8 cellular contexts compared by ENCODE assay signal in genomic region chrX:118726887-118727685, GRCh38. TPM values are rescaled to one million over a fixed set of nuclear protein-coding genes. Genes with fewer than 3 reads are reported as not detected.
DNase-seq lines count a peak whose midpoint lies in the region; ATAC-seq and TF ChIP-seq lines count a peak whose summit lies in the region.

TSS of gene IL13RA1 (plus strand) at chrX:118727606. CDS start at chrX:118727639, 33 bp downstream.

- intact Hi-C loops in HCT116 (cut with micrococcal nuclease) (no loop called here), left lung (cut with DNase I) (no loop called here)

- H3K27me3 ChIP-seq in HCT116 (ENCODE audit: insufficient read depth, low read length), result no peaks in the 10 kb centered on the region
- H3K27me3 ChIP-seq in left lung, result no peaks in the 10 kb centered on the region

- TF ChIP-seq RAD21 in HCT116 (IDR thresholded peaks at IDR 0.05; ENCODE audit: low read depth), result no peak

- H3K4me1 ChIP-seq in HCT116 (ENCODE audit: control insufficient read depth in 1 of 2, insufficient read depth in 2 of 2, low read length in 2 of 2) (peaks cover 18 to 43% of the 10 kb centered on the region in 2 experiments), left lung (peaks cover 3 to 62% of the 10 kb centered on the region in 2 donors)

- no peak within 1 kb of the TSS for H2AFZ ChIP-seq in HCT116 (ENCODE audit: low read depth, low read length, poor library complexity, severe bottlenecking)

- RAD21 ChIA-PET in HCT116 (lab: Charles Lee; ENCODE audit: low non-redundant PET in 1 of 2, low total read pairs in 2 of 2, uncharacterized antibody in 2 of 2, unreplicated experiment in 2 of 2), result no interaction called here

- H3K9me3 ChIP-seq in HCT116 (ENCODE audit: control insufficient read depth in 1 of 2, insufficient read depth in 1 of 2, low read depth in 1 of 2, low read length in 2 of 2) (no peaks in the 10 kb centered on the region), left lung (no peaks in the 10 kb centered on the region)

- TF ChIP-seq POLR2A in HCT116 (IDR thresholded peaks at IDR 0.05; ENCODE audit: borderline replicate concordance, extremely low read depth, insufficient read depth, insufficient read length), result no peak

- CTCF ChIA-PET in HCT116 (lab: Charles Lee), result no interaction called here

- H4K20me1 ChIP-seq in HCT116 (ENCODE audit: insufficient read depth), result no peaks in the 10 kb centered on the region

- TSS peak; percentile 56 for BruUV-seq in HCT116 (replicated peaks; lab: Mats Ljungman, UMichigan)

- H3K36me3 ChIP-seq in HCT116 (ENCODE audit: control insufficient read depth in 1 of 2, insufficient read depth in 2 of 2, low read length in 2 of 2) (no peaks in the 10 kb centered on the region), left lung (no peaks in the 10 kb centered on the region)

- no peaks in the 10 kb centered on the region for H3K9me2 ChIP-seq in HCT116 (ENCODE audit: insufficient read depth)

- no peaks in the 10 kb centered on the region for H3K79me2 ChIP-seq in HCT116 (ENCODE audit: insufficient read depth, low read length)

- POLR2A ChIA-PET in HCT116 (lab: Charles Lee), result no interaction called here

- H3K4me3 ChIP-seq in HCT116 (replicated peaks in 1 of 2; ENCODE audit: low read depth in 1 of 2, low read length in 2 of 2), result peak within 1 kb of the TSS; percentile 54 to 62
- H3K4me3 ChIP-seq in left lung, result peak within 1 kb of the TSS; percentile 49 to 55

- H3K27ac ChIP-seq in HCT116 (ENCODE audit: low read depth, low read length), result peak within 1 kb of the TSS; percentile 69
- peak within 1 kb of the TSS; percentile 88 to 90 for H3K27ac ChIP-seq in left lung

- peak; percentile 92 for ATAC-seq in HCT116
- ATAC-seq in left lung, result peak; percentile 92
- ATAC-seq in GM19035 (IDR thresholded peaks at IDR 0.05; ENCODE audit: unreplicated experiment), result no peak

- H3K4me2 ChIP-seq in HCT116 (ENCODE audit: low read length), result peak within 1 kb of the TSS; percentile 72

- TF ChIP-seq CTCF in HCT116 (IDR thresholded peaks at IDR 0.05 in 2 of 3, conservative IDR thresholded peaks at IDR 0.05 in 1 of 3; ENCODE audit: borderline replicate concordance in 1 of 3, insufficient read depth in 1 of 3, low read depth in 2 of 3, low read length in 2 of 3) (no peak), left lung (IDR thresholded peaks at IDR 0.05) (no peak)

- peak within 1 kb of the TSS; percentile 68 for H3K9ac ChIP-seq in HCT116 (ENCODE audit: low read length)

- DNase-seq in Daoy (ENCODE audit: low read depth) (peak; percentile 88), HCT116 (ENCODE audit: low read depth, low spot score) (peak; percentile 60), NCI-H146 (lab: John Stamatoyannopoulos, UW) (peak; percentile 92), T1000 (lab: John Stamatoyannopoulos, UW) (peak; percentile 47), dermis blood vessel endothelial cell (peak; percentile 85), left lung (peak; percentile 80 to 93)
- peak; percentile 3 to 23 for DNase-seq in stimulated activated CD4-positive, alpha-beta T cell treated with anti-CD3 and anti-CD28 coated beads, Interleukin-4, amount 100 ng/mL, for 48 hours (ENCODE audit: low read depth in 2 of 2)

TF ChIP-seq in HCT116, 20 proteins besides CTCF, POLR2A, EP300 and RAD21:
- TF ChIP-seq ZNF274 (IDR thresholded peaks at IDR 0.05; ENCODE audit: low read depth, low read length) (no peak), CBX3 (IDR thresholded peaks at IDR 0.05; ENCODE audit: low read depth) (no peak), SP1 (IDR thresholded peaks at IDR 0.05; ENCODE audit: low read depth) (peak; percentile 39), FOSL1 (IDR thresholded peaks at IDR 0.05; ENCODE audit: low read depth) (no peak), SRF (IDR thresholded peaks at IDR 0.05; ENCODE audit: low read depth) (no peak), ZFX (IDR thresholded peaks at IDR 0.05) (no peak), ATF3 (IDR thresholded peaks at IDR 0.05) (no peak), POLR2AphosphoS5 (IDR thresholded peaks at IDR 0.05; ENCODE audit: low read depth, low read length) (peak; percentile 63; the same call in 1 of the 2 replicates), ZBTB33 (IDR thresholded peaks at IDR 0.05; ENCODE audit: extremely low read depth, insufficient replicate concordance, low read length) (no peak), TCF7L2 (IDR thresholded peaks at IDR 0.05; ENCODE audit: borderline replicate concordance, extremely low read depth, insufficient read depth, insufficient read length) (no peak), SIN3A (IDR thresholded peaks at IDR 0.05; ENCODE audit: low read depth) (no peak; the same call in 1 of the 2 replicates), EZH2phosphoT487 (IDR thresholded peaks at IDR 0.05; ENCODE audit: borderline replicate concordance) (no peak), MAX (IDR thresholded peaks at IDR 0.05) (peak; percentile 69), EZH2 (IDR thresholded peaks at IDR 0.05) (no peak), ELF1 (IDR thresholded peaks at IDR 0.05; ENCODE audit: borderline replicate concordance, low read depth) (no peak), EGR1 (IDR thresholded peaks at IDR 0.05; ENCODE audit: low read depth) (0 out of 2 replicates have a peak, but pooled peaks have one; percentile 13), JUND (IDR thresholded peaks at IDR 0.05) (no peak), YY1 (IDR thresholded peaks at IDR 0.05; ENCODE audit: extremely low read depth, insufficient replicate concordance, low read depth, low read length) (no peak), CEBPB (IDR thresholded peaks at IDR 0.05; ENCODE audit: low read depth) (no peak), REST (IDR thresholded peaks at IDR 0.05; ENCODE audit: low read depth) (no peak)

RNA-seq across cellular contexts. Expression of gene IL13RA1, which starts in this region (rescaled TPM):
- 14.7 and 21.7 TPM in 2 replicates for total RNA-seq in Daoy (2014; rRNA removed; shearing (Covaris generic))
- 28.2 TPM for total RNA-seq in HCT116 (2021; ENCODE audit: unreplicated experiment)
- polyA plus RNA-seq in HCT116 (2012), result 10.6 and 11.3 TPM in 2 replicates
- total RNA-seq in dermis blood vessel endothelial cell, result 80.6 and 85.4 TPM in 2 replicates
- total RNA-seq in left lung, result 10 to 100 TPM; 77.8 to 87.3 TPM

Comparison
In these comparisons a context has a peak if more than half of its experiments do, and no peak if none do; other contexts are left out.
1. DNase-seq: peak in every context shown above with its lines; median percentile 92 in NCI-H146; 88 in Daoy; 86 in left lung; 85 in dermis blood vessel endothelial cell; 60 in HCT116; 47 in T1000; 13 in stimulated activated CD4-positive, alpha-beta T cell treated with anti-CD3 and anti-CD28 coated beads, Interleukin-4, amount 100 ng/mL, for 48 hours.